In the genomic region with DNA sequence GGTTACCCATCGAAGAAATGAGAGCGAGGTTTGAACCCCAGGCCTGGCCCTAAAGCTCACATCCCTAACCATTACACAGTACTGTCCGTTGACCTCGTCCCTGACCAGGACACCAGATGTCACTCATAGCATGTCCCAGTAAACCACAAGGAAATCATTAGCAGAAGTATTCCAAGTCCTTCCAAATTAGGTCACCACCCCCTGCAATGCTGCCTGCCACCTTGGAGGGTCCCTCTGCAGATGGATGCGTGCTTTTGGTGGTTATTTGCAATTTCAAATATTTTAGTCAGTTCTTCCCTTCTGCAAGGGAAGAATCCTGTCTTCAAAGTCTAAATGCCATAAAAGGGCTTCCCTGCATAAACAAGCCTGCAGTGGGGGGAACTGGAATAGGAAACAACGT, we compare ENCODE assay signal across 1 cellular context.
TF ChIP-seq lines count a peak whose summit lies in the region.

No MANE protein-coding gene starts in this region.

TF ChIP-seq in SK-N-SH treated with all-trans-retinoic acid at 6 μM for 48 hours, 23 proteins besides CTCF, POLR2A, EP300 and RAD21 (continued from another document):
- TF ChIP-seq, protein P1, sequence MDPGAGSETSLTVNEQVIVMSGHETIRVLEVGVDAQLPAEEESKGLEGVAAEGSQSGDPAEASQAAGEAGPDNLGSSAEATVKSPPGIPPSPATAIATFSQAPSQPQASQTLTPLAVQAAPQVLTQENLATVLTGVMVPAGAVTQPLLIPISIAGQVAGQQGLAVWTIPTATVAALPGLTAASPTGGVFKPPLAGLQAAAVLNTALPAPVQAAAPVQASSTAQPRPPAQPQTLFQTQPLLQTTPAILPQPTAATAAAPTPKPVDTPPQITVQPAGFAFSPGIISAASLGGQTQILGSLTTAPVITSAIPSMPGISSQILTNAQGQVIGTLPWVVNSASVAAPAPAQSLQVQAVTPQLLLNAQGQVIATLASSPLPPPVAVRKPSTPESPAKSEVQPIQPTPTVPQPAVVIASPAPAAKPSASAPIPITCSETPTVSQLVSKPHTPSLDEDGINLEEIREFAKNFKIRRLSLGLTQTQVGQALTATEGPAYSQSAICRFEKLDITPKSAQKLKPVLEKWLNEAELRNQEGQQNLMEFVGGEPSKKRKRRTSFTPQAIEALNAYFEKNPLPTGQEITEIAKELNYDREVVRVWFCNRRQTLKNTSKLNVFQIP (CRISPR knock-in tag; IDR thresholded peaks at IDR 0.05; ENCODE audit: borderline replicate concordance, low read depth): no peak
- TF ChIP-seq OSR1 (CRISPR knock-in tag; IDR thresholded peaks at IDR 0.05) (no peak), ISL1 (CRISPR knock-in tag; IDR thresholded peaks at IDR 0.05) (no peak), SNAI2 (CRISPR knock-in tag; IDR thresholded peaks at IDR 0.05) (no peak), ESRRG (CRISPR knock-in tag; IDR thresholded peaks at IDR 0.05) (no peak), PATZ1 (CRISPR knock-in tag; IDR thresholded peaks at IDR 0.05; ENCODE audit: borderline replicate concordance) (no peak), TOX (CRISPR knock-in tag; IDR thresholded peaks at IDR 0.05; ENCODE audit: borderline replicate concordance) (no peak), BACH2 (CRISPR knock-in tag; IDR thresholded peaks at IDR 0.05; ENCODE audit: borderline replicate concordance) (no peak), ZNF565 (CRISPR knock-in tag; conservative IDR thresholded peaks at IDR 0.05; ENCODE audit: low read depth) (no peak), PPARA (CRISPR knock-in tag; IDR thresholded peaks at IDR 0.05; ENCODE audit: borderline replicate concordance) (no peak), TCF4 (CRISPR knock-in tag; IDR thresholded peaks at IDR 0.05; ENCODE audit: borderline replicate concordance) (no peak)
- TF ChIP-seq, protein P2, sequence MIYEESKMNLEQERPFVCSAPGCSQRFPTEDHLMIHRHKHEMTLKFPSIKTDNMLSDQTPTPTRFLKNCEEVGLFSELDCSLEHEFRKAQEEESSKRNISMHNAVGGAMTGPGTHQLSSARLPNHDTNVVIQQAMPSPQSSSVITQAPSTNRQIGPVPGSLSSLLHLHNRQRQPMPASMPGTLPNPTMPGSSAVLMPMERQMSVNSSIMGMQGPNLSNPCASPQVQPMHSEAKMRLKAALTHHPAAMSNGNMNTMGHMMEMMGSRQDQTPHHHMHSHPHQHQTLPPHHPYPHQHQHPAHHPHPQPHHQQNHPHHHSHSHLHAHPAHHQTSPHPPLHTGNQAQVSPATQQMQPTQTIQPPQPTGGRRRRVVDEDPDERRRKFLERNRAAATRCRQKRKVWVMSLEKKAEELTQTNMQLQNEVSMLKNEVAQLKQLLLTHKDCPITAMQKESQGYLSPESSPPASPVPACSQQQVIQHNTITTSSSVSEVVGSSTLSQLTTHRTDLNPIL (CRISPR knock-in tag; IDR thresholded peaks at IDR 0.05; ENCODE audit: low read depth): no peak
